In the genomic region with DNA sequence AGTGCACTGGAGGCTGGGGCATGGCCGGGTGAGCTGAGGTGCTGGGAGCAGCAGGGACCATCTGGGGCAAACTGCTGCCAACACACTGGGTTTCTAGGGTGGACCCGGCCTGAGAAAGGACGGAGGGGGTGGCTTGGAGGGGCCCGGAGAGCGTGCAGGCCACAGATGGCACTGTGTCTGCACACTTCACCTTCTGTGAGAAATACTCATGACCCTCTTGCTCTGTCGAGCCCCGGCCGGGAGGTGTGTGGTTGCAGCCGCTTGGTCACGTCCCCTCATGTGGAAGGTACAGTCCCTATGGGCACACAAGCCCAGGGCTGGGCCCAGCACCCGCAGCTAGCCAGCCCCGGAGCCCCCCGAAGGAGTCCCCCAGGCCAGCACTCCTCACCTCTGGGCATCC, we compare ENCODE assay signal across 12 cellular contexts. TPM values are rescaled to one million over a fixed set of nuclear protein-coding genes. Genes with fewer than 3 reads are reported as not detected.
DNase-seq lines count a peak whose midpoint lies in the region; ATAC-seq, FAIRE-seq and TF ChIP-seq lines count a peak whose summit lies in the region.
"Had no signal": no experiment of that assay in that cellular context is flagged by ENCODE, and none has a peak within 500 bp of the region (broad histone marks: within the 10 kb centered on the region; RNA-seq: fewer than 3 reads in every experiment).

No MANE protein-coding gene starts in this region.

- H3K4me2 ChIP-seq in HepG2 (ENCODE audit: low read depth, low read length): no peak overlapping the region

- no peaks in the 10 kb centered on the region for H3K79me2 ChIP-seq in HepG2 (ENCODE audit: insufficient read depth, low read length)

- H3K27ac ChIP-seq in HepG2 (ENCODE audit: extremely low read length, insufficient read depth, low read length) (no peak overlapping the region), right lobe of liver (no peak overlapping the region), transverse colon (peak overlapping the region; percentile 35 to 54 (median 52))
- H3K27ac ChIP-seq: ovary had no signal

- H3K9me3 ChIP-seq in HepG2 (ENCODE audit: low read length) (no peaks in the 10 kb centered on the region), right lobe of liver (no peaks in the 10 kb centered on the region), transverse colon (no peaks in the 10 kb centered on the region)
- H3K9me3 ChIP-seq: adrenal gland, ovary had no signal

- TF ChIP-seq RAD21 in HepG2 (CRISPR knock-in tag; IDR thresholded peaks at IDR 0.05): no peak

- ATAC-seq in HepG2 (peak; percentile 20), right lobe of liver (no peak), HG03175 (IDR thresholded peaks at IDR 0.05; ENCODE audit: unreplicated experiment) (peak; percentile 23), GM19452 (IDR thresholded peaks at IDR 0.05; ENCODE audit: unreplicated experiment) (no peak), left lobe of liver (no peak)
- no peak for ATAC-seq in central memory CD8-positive, alpha-beta T cell (replicated peaks; ENCODE audit: extremely low read depth, poor library complexity, severe bottlenecking)
- ATAC-seq: Panc1 had no signal

- H3K27me3 Mint-ChIP-seq in central memory CD8-positive, alpha-beta T cell: no peaks in the 10 kb centered on the region

- H3K36me3 Mint-ChIP-seq in central memory CD8-positive, alpha-beta T cell (ENCODE audit: insufficient read depth): no peaks in the 10 kb centered on the region

- intact Hi-C loops in HepG2 (cut with micrococcal nuclease; ENCODE audit: unreplicated experiment) (no loop called here), right lobe of liver (cut with DNase I) (no loop called here), transverse colon (cut with DNase I; ENCODE audit: low total_unique reads) (no loop called here)

- no peak for FAIRE-seq in HepG2 (lab: Jason Lieb, UNC)
- FAIRE-seq: endothelial cell of umbilical vein had no signal

- no peak overlapping the region for H3K27ac Mint-ChIP-seq in central memory CD8-positive, alpha-beta T cell (ENCODE audit: low read depth)

- 19% methylated on average over 13 of the region's 13 CpGs for WGBS in HepG2 (ENCODE audit: low lambda C conversion rate)
- 45% methylated on average over 2 of the region's 13 CpGs for WGBS in right lobe of liver (ENCODE audit: insufficient coverage, low coverage, low lambda C conversion rate, missing lambda C conversion rate)
- WGBS in transverse colon (ENCODE audit: low coverage in 1 of 2), 2 donors: 65% methylated on average over 8 of the region's 13 CpGs; no CpG with 5 or more reads in 1 of the 2 donors

- CTCF ChIA-PET in HepG2 (lab: Yijun Ruan, JAX; ENCODE audit: low intra/inter-chr PET ratio, low total read pairs): no interaction called here

- POLR2A ChIA-PET in HepG2 (lab: Yijun Ruan, JAX): no interaction called here

- H3K9ac ChIP-seq in HepG2 (ENCODE audit: insufficient read depth, low read depth, low read length): no peak overlapping the region

- H4K20me1 ChIP-seq in HepG2 (ENCODE audit: insufficient read depth, low read length): no peaks in the 10 kb centered on the region

- H3K4me1 ChIP-seq in HepG2 (ENCODE audit: insufficient read depth, low read length) (no peaks in the 10 kb centered on the region), right lobe of liver (peaks cover 0 to 5% (median 0%) of the 10 kb centered on the region in 4 donors), transverse colon (peaks cover 4 to 31% (median 12%) of the 10 kb centered on the region in 4 donors)
- H3K4me1 ChIP-seq: adrenal gland had no signal

- TF ChIP-seq CTCF in HepG2 (CRISPR knock-in tag; IDR thresholded peaks at IDR 0.05) (no peak), right lobe of liver (IDR thresholded peaks at IDR 0.05) (no peak), transverse colon (IDR thresholded peaks at IDR 0.05) (no peak)

- H3K27me3 ChIP-seq in HepG2 (ENCODE audit: control insufficient read depth in 1 of 2, insufficient read depth in 2 of 2, low read length in 2 of 2): peaks cover 15 to 61% of the 10 kb centered on the region in 2 experiments; a peak in 4 of 5 replicates
- H3K27me3 ChIP-seq in right lobe of liver: no peaks in the 10 kb centered on the region
- no peaks in the 10 kb centered on the region for H3K27me3 ChIP-seq in transverse colon
- H3K27me3 ChIP-seq: adrenal gland, ovary had no signal

- in situ Hi-C loops in HepG2 (cut with HindIII; ENCODE audit: extremely low pct_ligation_motif_present, low pct_unique_long_range_greater_than_20kb): no loop called here
- in situ Hi-C loops in transverse colon (cut with MboI; ENCODE audit: low pct_ligation_motif_present in 1 of 4, low pct_unique_long_range_greater_than_20kb in 1 of 4, low sequenced_read_pairs in 3 of 4): no loop called here

- H3K36me3 ChIP-seq in HepG2 (replicated peaks in 1 of 2; ENCODE audit: control insufficient read depth in 1 of 2, insufficient read depth in 2 of 2, low read length in 2 of 2) (no peaks in the 10 kb centered on the region), right lobe of liver (no peaks in the 10 kb centered on the region), transverse colon (no peaks in the 10 kb centered on the region)
- H3K36me3 ChIP-seq: adrenal gland, ovary had no signal

- TF ChIP-seq EP300 in HepG2 (IDR thresholded peaks at IDR 0.05; ENCODE audit: low read depth in 2 of 2, low read length in 2 of 2) (no peak), HepG2 (CRISPR knock-in tag; IDR thresholded peaks at IDR 0.05; ENCODE audit: borderline replicate concordance) (no peak), transverse colon (IDR thresholded peaks at IDR 0.05; ENCODE audit: low read depth) (no peak)

- no peaks in the 10 kb centered on the region for H3K9me3 Mint-ChIP-seq in central memory CD8-positive, alpha-beta T cell

- peaks cover 39% of the 10 kb centered on the region for H3K4me1 Mint-ChIP-seq in central memory CD8-positive, alpha-beta T cell

- no peak overlapping the region for H2AFZ ChIP-seq in HepG2 (ENCODE audit: low read length)

- TF ChIP-seq POLR2A in HepG2 (IDR thresholded peaks at IDR 0.05; ENCODE audit: insufficient read depth in 1 of 2, low read depth in 2 of 2, low read length in 2 of 2): no peak
- no peak for TF ChIP-seq POLR2A in right lobe of liver (IDR thresholded peaks at IDR 0.05)
- TF ChIP-seq POLR2A in transverse colon (IDR thresholded peaks at IDR 0.05): no peak

- DNase-seq in HepG2 (ENCODE audit: low spot score): no peak
- DNase-seq in right lobe of liver: no peak
- no peak for DNase-seq in central memory CD8-positive, alpha-beta T cell (ENCODE audit: low spot score in 2 of 2)
- DNase-seq in transverse colon: no peak
- DNase-seq in NCI-H187 treated with DMSO at 0.1 percent for 48 hours (lab: John Stamatoyannopoulos, UW): no peak
- DNase-seq in left lobe of liver (ENCODE audit: low spot score): no peak
- DNase-seq: ovary had no signal

- peak overlapping the region; percentile 58 for H3K4me3 Mint-ChIP-seq in central memory CD8-positive, alpha-beta T cell

- H3K4me3 ChIP-seq in HepG2 (replicated peaks in 1 of 3; ENCODE audit: insufficient read depth in 1 of 3, low read depth in 2 of 3, low read length in 3 of 3): no peak overlapping the region
- no peak overlapping the region for H3K4me3 ChIP-seq in right lobe of liver
- no peak overlapping the region for H3K4me3 ChIP-seq in transverse colon
- H3K4me3 ChIP-seq: adrenal gland, ovary had no signal

- BruUV-seq in HepG2 (replicated peaks; lab: Mats Ljungman, UMichigan): no TSS peak

TF ChIP-seq in HepG2, 621 proteins besides CTCF, POLR2A, EP300 and RAD21 (continues in another document):
- TF ChIP-seq MYPOP (CRISPR knock-in tag; IDR thresholded peaks at IDR 0.05): no peak
- no peak for TF ChIP-seq HNRNPLL (IDR thresholded peaks at IDR 0.05; ENCODE audit: low read depth, low read length, poor library complexity, severe bottlenecking)
- no peak for TF ChIP-seq ZFP41 (CRISPR knock-in tag; IDR thresholded peaks at IDR 0.05; ENCODE audit: borderline replicate concordance)

RNA-seq across cellular contexts. Expression of gene RBM38, which starts 59.7 kb away (rescaled TPM):
- total RNA-seq in HepG2 (2016; rRNA removed; fragmentation: Illumina TruSeq; extraction: Trizol) (29.6 and 34.2 TPM in 2 replicates), right lobe of liver (10 to 100 TPM in 3 of 6 experiments, 1 to 10 TPM in 3; 3.9 to 16.9 (median 9.6) TPM), transverse colon (10 to 100 TPM; 26.5 to 37.4 (median 30.4) TPM), left lobe of liver (6.0 TPM)
- total RNA-seq in HepG2 (2016; cell fraction: cytosol; rRNA removed; fragmentation: Illumina TruSeq; extraction: Trizol; ENCODE audit: low read depth): 29.5 and 32.8 TPM in 2 replicates
- 24.0 and 34.3 TPM in 2 replicates for total RNA-seq in HepG2 (2016; cell fraction: insoluble cytoplasmic fraction; rRNA removed; fragmentation: Illumina TruSeq; extraction: Trizol)
- total RNA-seq in HepG2 (2016; cell fraction: membrane; rRNA removed; fragmentation: Illumina TruSeq; extraction: Trizol): 69.5 and 80.5 TPM in 2 replicates
- 16.2 and 19.5 TPM in 2 replicates for total RNA-seq in HepG2 (2016; cell fraction: nucleus; rRNA removed; fragmentation: Illumina TruSeq; extraction: Trizol)
- 24.2 and 30.0 TPM in 2 replicates for polyA plus RNA-seq in HepG2 (2011; rRNA removed)
- 25.8 and 35.6 TPM in 2 replicates for polyA plus RNA-seq in HepG2 (2011; cell fraction: cytosol; rRNA removed)
- polyA plus RNA-seq in HepG2 (2011; cell fraction: nucleus; rRNA removed): 24.4 and 25.9 TPM in 2 replicates
- 13.9 and 24.8 TPM in 2 replicates for polyA plus RNA-seq in HepG2 (2012)
- polyA plus RNA-seq in HepG2 (2016; cell fraction: cytosol; fragmentation: Illumina TruSeq; extraction: Trizol; ENCODE audit: low read depth): 44.0 and 53.1 TPM in 2 replicates
- 40.7 and 50.0 TPM in 2 replicates for polyA plus RNA-seq in HepG2 (2016; cell fraction: insoluble cytoplasmic fraction; fragmentation: Illumina TruSeq; extraction: Trizol; ENCODE audit: low read depth)
- polyA plus RNA-seq in HepG2 (2016; cell fraction: membrane; fragmentation: Illumina TruSeq; extraction: Trizol; ENCODE audit: low read depth): 80.4 and 89.1 TPM in 2 replicates
- polyA plus RNA-seq in HepG2 (2016; cell fraction: nucleus; fragmentation: Illumina TruSeq; extraction: Trizol; ENCODE audit: insufficient read depth, low read depth): 34.0 and 39.8 TPM in 2 replicates
- 9.8 and 33.7 TPM in 2 replicates for polyA minus RNA-seq in HepG2 (2011; rRNA and poly(A)+ RNA removed; ENCODE audit: low replicate concordance)
- polyA minus RNA-seq in HepG2 (2011; cell fraction: cytosol; rRNA and poly(A)+ RNA removed): 16.2 and 17.4 TPM in 2 replicates
- 6.2 and 7.1 TPM in 2 replicates for polyA minus RNA-seq in HepG2 (2011; cell fraction: nucleus; rRNA and poly(A)+ RNA removed)

Comparison
In these comparisons a context has a peak if more than half of its experiments do, and no peak if none do; other contexts are left out.
1. ATAC-seq: peak in HepG2 (single experiment) and HG03175 (single experiment); none in right lobe of liver (0 of 4), central memory CD8-positive, alpha-beta T cell (single experiment), GM19452 (single experiment) and left lobe of liver (single experiment).
2. H3K27ac ChIP-seq: peak in transverse colon (4 of 4); none in HepG2 (single experiment) and right lobe of liver (0 of 3).